Comparison of ENCODE assay signal across 12 cellular contexts in the genomic region with DNA sequence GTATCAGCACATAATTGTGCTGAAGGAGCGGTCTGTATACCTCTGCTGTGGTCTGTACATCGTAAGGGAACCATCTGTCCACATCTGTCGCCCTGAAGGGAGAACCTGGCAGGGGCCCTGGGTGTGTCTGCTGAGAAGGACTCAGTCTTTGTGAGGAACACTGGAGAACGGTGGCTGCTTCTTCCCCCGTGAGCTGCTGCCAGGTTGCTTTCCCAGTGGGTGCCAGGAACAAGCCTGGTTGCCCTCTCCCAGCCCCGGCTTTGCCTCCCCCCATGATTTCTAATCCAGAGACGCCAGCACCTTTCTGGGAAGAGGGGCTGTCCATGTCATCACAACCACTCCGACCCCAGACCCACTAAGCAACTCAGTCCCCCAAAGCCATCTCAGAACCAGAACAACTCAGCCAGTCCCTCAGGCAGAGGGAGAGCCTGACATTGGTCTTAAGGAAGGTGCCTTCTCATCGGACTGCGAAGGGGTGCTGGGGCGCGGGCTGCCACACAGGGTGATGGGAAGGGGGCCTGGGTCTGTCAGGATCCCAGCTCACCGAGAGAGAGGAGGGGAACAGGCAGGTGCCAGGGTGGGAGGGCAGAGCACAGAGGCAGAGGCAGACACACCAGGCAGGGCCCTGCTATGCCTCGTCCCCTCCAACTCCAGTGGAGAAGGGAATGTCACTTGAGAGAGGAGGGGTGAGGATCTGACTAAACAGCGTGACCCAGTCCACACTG. TPM values are rescaled to one million over a fixed set of nuclear protein-coding genes. Genes with fewer than 3 reads are reported as not detected.
DNase-seq lines count a peak whose midpoint lies in the region; ATAC-seq, FAIRE-seq and TF ChIP-seq lines count a peak whose summit lies in the region.
"Had no signal": no experiment of that assay in that cellular context is flagged by ENCODE, and none has a peak within 500 bp of the region (broad histone marks: within the 10 kb centered on the region; RNA-seq: fewer than 3 reads in every experiment).

No MANE protein-coding gene starts in this region.

- H3K36me3 ChIP-seq in BLaER1, result no peaks in the 10 kb centered on the region
- H3K36me3 ChIP-seq in GM12878 (ENCODE audit: control insufficient read depth in 2 of 2, insufficient read depth in 2 of 2, low read length in 1 of 2), result no peaks in the 10 kb centered on the region
- H3K36me3 ChIP-seq: ascending aorta had no signal

- peak overlapping the region; percentile 94 for H3K4me2 ChIP-seq in BLaER1
- peak overlapping the region; percentile 86 for H3K4me2 ChIP-seq in GM12878 (ENCODE audit: control insufficient read depth, insufficient read depth)

- RAD21 ChIA-PET in GM12878 (lab: Charles Lee; ENCODE audit: unreplicated experiment), result interaction anchor here (0.5 to 1.4 kb wide), 3 partner anchors 12 to 199 kb away, joined by 3 read pairs; no protein-coding TSS in a partner anchor

- SMC1A ChIA-PET in GM12878 (lab: Charles Lee; ENCODE audit: uncharacterized antibody, unreplicated experiment), result interaction anchor here (0.8 kb wide), 1 partner anchor 39 kb away, joined by 6 read pairs; no protein-coding TSS in a partner anchor

- H3K9me3 ChIP-seq in BLaER1, result no peaks in the 10 kb centered on the region
- no peaks in the 10 kb centered on the region for H3K9me3 ChIP-seq in GM12878 (replicated peaks; ENCODE audit: control insufficient read depth, insufficient read depth, low read length)
- H3K9me3 ChIP-seq: ascending aorta had no signal

- WGBS in GM12878 (ENCODE audit: insufficient coverage, insufficient replicate concordance, low lambda C conversion rate, missing lambda C conversion rate), result 66% methylated on average over 15 of the region's 15 CpGs

- H3K4me1 ChIP-seq in BLaER1 (peaks cover 92% of the 10 kb centered on the region), GM12878 (ENCODE audit: control insufficient read depth, insufficient read depth, low read length) (peaks cover 58% of the 10 kb centered on the region)

- H3K9ac ChIP-seq in BLaER1 (peak overlapping the region; percentile 72), GM12878 (ENCODE audit: control insufficient read depth, insufficient read depth, low read length) (peak overlapping the region; percentile 49)

- peaks cover 68% of the 10 kb centered on the region for H3K79me2 ChIP-seq in GM12878 (ENCODE audit: control insufficient read depth, insufficient read depth, low read length)

- TF ChIP-seq RAD21 in GM12878 (IDR thresholded peaks at IDR 0.05; ENCODE audit: insufficient read depth, low read depth, low read length), result no peak

- no peak for TF ChIP-seq EP300 in GM12878 (IDR thresholded peaks at IDR 0.05; ENCODE audit: borderline replicate concordance in 1 of 2, control insufficient read depth in 1 of 2, low read depth in 2 of 2, low read length in 2 of 2)

- H3K4me1 Mint-ChIP-seq in natural killer cell, result peaks cover 67 to 73% of the 10 kb centered on the region in 2 donors

- CTCF ChIA-PET in GM12878 (lab: Yijun Ruan, JAX), result interaction anchor here (1.0 to 3.4 kb wide), 3 partner anchors 8 to 40 kb away, joined by 3 to 22 read pairs (median 5); no protein-coding TSS in a partner anchor

- FAIRE-seq in GM12878 (lab: Jason Lieb, UNC), result no peak

- no peaks in the 10 kb centered on the region for H3K27me3 Mint-ChIP-seq in natural killer cell (ENCODE audit: low read depth in 2 of 2)

- no peaks in the 10 kb centered on the region for H3K9me3 Mint-ChIP-seq in natural killer cell
- H3K9me3 Mint-ChIP-seq: H9 had no signal

- no peak for TF ChIP-seq CTCF in HL-60 (IDR thresholded peaks at IDR 0.05; ENCODE audit: insufficient read depth, low read length)
- no peak for TF ChIP-seq CTCF in GM12878 (IDR thresholded peaks at IDR 0.05 in 2 of 3, conservative IDR thresholded peaks at IDR 0.05 in 1 of 3; ENCODE audit: control insufficient read depth in 2 of 3, extremely low read depth in 1 of 3, insufficient read depth in 1 of 3, low read depth in 3 of 3, low read length in 3 of 3)
- TF ChIP-seq CTCF in natural killer cell (IDR thresholded peaks at IDR 0.05), result no peak

- in situ Hi-C loops in GM12878 (cut with MboI) (no loop called here), G401 (cut with HindIII; ENCODE audit: low sequenced_read_pairs) (no loop called here)

- H3K4me3 ChIP-seq in BLaER1 (peak overlapping the region; percentile 42), HL-60 (replicated peaks; ENCODE audit: insufficient read depth, low read length) (no peak overlapping the region), GM12878 (peak overlapping the region; percentile 45; the same call in 1 of the 2 replicates)
- H3K4me3 ChIP-seq: ascending aorta had no signal

- DNase-seq in HL-60 (ENCODE audit: low read depth in 1 of 2, low spot score in 1 of 2), result no peak
- no peak for DNase-seq in GM12878 (ENCODE audit: low read depth, low spot score)
- DNase-seq in natural killer cell, result no peak
- no peak for DNase-seq in NCI-H2107 treated with DMSO at 0.1 percent for 48 hours (lab: John Stamatoyannopoulos, UW; ENCODE audit: unreplicated experiment)
- DNase-seq in occipital lobe (lab: John Stamatoyannopoulos, UW), result no peak
- DNase-seq in G401 (ENCODE audit: low spot score), result no peak
- DNase-seq: activated CD4-positive, alpha-beta T cell treated with anti-CD3 and anti-CD28 coated beads, Interleukin-2, amount 50 U/mL, for 4 hours; H9; NCI-H446 had no signal

- peak overlapping the region; percentile 79 for H3K27ac ChIP-seq in BLaER1
- H3K27ac ChIP-seq in HL-60 (replicated peaks), result peak overlapping the region; percentile 91
- H3K27ac ChIP-seq in GM12878 (ENCODE audit: control insufficient read depth, insufficient read depth), result peak overlapping the region; percentile 63

- intact Hi-C loops in GM12878 (cut with micrococcal nuclease; ENCODE audit: unreplicated experiment), result loop anchor here (5.0 to 10.0 kb wide), 2 partner anchors 295 to 358 kb away; partner anchors contain the start of gene PPP1R2
- intact Hi-C loops in natural killer cell (cut with micrococcal nuclease), result no loop called here

- peak overlapping the region; percentile 48; the same call in 1 of the 2 replicates for H2AFZ ChIP-seq in GM12878 (ENCODE audit: control insufficient read depth, low read depth, low read length)

- TF ChIP-seq POLR2A in GM12878 (IDR thresholded peaks at IDR 0.05; ENCODE audit: low read depth, low read length), result no peak

- H4K20me1 ChIP-seq in BLaER1 (peaks cover 26% of the 10 kb centered on the region), GM12878 (ENCODE audit: control insufficient read depth, insufficient read depth) (no peaks in the 10 kb centered on the region)

- H3K27me3 ChIP-seq in BLaER1 (no peaks in the 10 kb centered on the region), HL-60 (ENCODE audit: insufficient read depth, poor library complexity, severe bottlenecking) (no peaks in the 10 kb centered on the region), GM12878 (replicated peaks in 1 of 2; ENCODE audit: control insufficient read depth in 2 of 2, insufficient read depth in 2 of 2, low read length in 1 of 2) (no peaks in the 10 kb centered on the region)
- H3K27me3 ChIP-seq: ascending aorta had no signal

- peak overlapping the region; percentile 49 for H3K4me3 Mint-ChIP-seq in natural killer cell
- H3K4me3 Mint-ChIP-seq: H9 had no signal

- BruUV-seq in GM12878 (replicated peaks; lab: Mats Ljungman, UMichigan), result no TSS peak

- POLR2A ChIA-PET in GM12878 (lab: Charles Lee), result no interaction called here

- peak overlapping the region; percentile 82 to 88 for H3K27ac Mint-ChIP-seq in natural killer cell
- H3K27ac Mint-ChIP-seq: H9 had no signal

- H3K36me3 Mint-ChIP-seq in natural killer cell, result no peaks in the 10 kb centered on the region

- no peak for ATAC-seq in GM12878
- no peak for ATAC-seq in natural killer cell
- ATAC-seq in GM21423 (IDR thresholded peaks at IDR 0.05; ENCODE audit: unreplicated experiment), result no peak

TF ChIP-seq in GM12878, 131 proteins besides CTCF, POLR2A, EP300 and RAD21 (continues in another document):
- TF ChIP-seq SMARCA5 (IDR thresholded peaks at IDR 0.05), result no peak

RNA-seq across cellular contexts. Expression of gene TNK2, which starts 8.5 kb away (rescaled TPM):
- 30.8 and 36.7 TPM in 2 replicates for total RNA-seq in GM12878 (2013; cell fraction: nucleolus; rRNA removed)
- total RNA-seq in GM12878 (2014; rRNA removed) (12.9 and 13.9 TPM in 2 replicates), GM12878 (2014; rRNA removed; fragmentation: Illumina TruSeq; extraction: Trizol) (10.2 and 10.7 TPM in 2 replicates), GM12878 (2021) (47.8 and 49.3 TPM in 2 replicates), natural killer cell (100 to 1,000 TPM; 169 to 207 (median 171) TPM), occipital lobe (10.1 TPM)
- 5.2 TPM for polyA plus RNA-seq in GM12878 (2011; ENCODE audit: low read depth)
- polyA plus RNA-seq in GM12878 (2011; rRNA removed) (6.3 and 12.3 TPM in 2 replicates), GM12878 (2014; fragmentation: Illumina TruSeq; extraction: Trizol) (3.6 and 10.8 TPM in 2 replicates), GM12878 (2014; fragmentation: Nextera tagmentation; extraction: Ambion mirVana) (under 1 TPM; 0.13 to 0.42 TPM), GM12878 (2014; rRNA removed) (35.8 and 48.5 TPM in 2 replicates), GM12878 (2016; fragmentation: Nextera tagmentation; extraction: Ambion mirVana) (1 to 10 TPM; 2.9 to 3.9 TPM)
- 12.7 and 14.8 TPM in 2 replicates for polyA plus RNA-seq in GM12878 (2011; cell fraction: cytosol; rRNA removed)
- 133 and 156 TPM in 2 replicates for polyA plus RNA-seq in GM12878 (2011; cell fraction: nucleus; rRNA removed)
- 23.1 and 27.7 TPM in 2 replicates for polyA plus RNA-seq in GM12878 (2012)
- 13.1 and 29.2 TPM in 2 replicates for polyA minus RNA-seq in GM12878 (2011; rRNA and poly(A)+ RNA removed)
- polyA minus RNA-seq in GM12878 (2011; cell fraction: cytosol; rRNA and poly(A)+ RNA removed), result 13.3 and 17.2 TPM in 2 replicates
- polyA minus RNA-seq in GM12878 (2011; cell fraction: nucleus; rRNA and poly(A)+ RNA removed), result 20.7 and 34.6 TPM in 2 replicates
- total RNA-seq in G401 (2014; rRNA removed; shearing (Covaris generic)), result 45.2 and 51.8 TPM in 2 replicates
